In the genomic region with DNA sequence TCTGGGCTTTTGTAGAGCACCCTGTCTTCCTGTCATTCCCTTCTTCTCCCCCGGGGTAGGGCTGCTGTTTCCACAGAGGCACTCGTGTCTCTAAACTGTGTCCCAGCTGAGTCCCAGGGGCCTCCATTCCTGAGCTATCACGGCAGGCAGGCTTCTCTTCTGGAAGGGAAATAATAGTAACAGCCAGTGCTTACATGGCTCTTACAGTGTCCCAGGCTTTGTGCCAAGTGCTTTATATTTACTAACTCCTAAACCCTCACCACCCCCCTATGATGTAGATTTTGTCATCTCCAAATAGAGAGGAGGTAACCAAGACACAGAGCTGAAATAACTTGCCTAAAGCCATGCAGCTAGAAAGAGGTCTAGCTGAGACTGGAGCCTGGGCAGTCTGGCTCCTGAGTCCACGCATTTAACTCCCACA, we compare ENCODE assay signal across 1 cellular context.
TF ChIP-seq lines count a peak whose summit lies in the region.

No MANE protein-coding gene starts in this region.

TF ChIP-seq in HepG2, 621 proteins besides CTCF, POLR2A, EP300 and RAD21:
- TF ChIP-seq, protein P1, sequence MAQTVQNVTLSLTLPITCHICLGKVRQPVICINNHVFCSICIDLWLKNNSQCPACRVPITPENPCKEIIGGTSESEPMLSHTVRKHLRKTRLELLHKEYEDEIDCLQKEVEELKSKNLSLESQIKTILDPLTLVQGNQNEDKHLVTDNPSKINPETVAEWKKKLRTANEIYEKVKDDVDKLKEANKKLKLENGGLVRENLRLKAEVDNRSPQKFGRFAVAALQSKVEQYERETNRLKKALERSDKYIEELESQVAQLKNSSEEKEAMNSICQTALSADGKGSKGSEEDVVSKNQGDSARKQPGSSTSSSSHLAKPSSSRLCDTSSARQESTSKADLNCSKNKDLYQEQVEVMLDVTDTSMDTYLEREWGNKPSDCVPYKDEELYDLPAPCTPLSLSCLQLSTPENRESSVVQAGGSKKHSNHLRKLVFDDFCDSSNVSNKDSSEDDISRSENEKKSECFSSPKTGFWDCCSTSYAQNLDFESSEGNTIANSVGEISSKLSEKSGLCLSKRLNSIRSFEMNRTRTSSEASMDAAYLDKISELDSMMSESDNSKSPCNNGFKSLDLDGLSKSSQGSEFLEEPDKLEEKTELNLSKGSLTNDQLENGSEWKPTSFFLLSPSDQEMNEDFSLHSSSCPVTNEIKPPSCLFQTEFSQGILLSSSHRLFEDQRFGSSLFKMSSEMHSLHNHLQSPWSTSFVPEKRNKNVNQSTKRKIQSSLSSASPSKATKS (CRISPR knock-in tag; IDR thresholded peaks at IDR 0.05), result no peak
- no peak for TF ChIP-seq ZNF839 (CRISPR knock-in tag; IDR thresholded peaks at IDR 0.05; ENCODE audit: borderline replicate concordance)
